12 cellular contexts compared by ENCODE assay signal in genomic region chr3:159911664-159912037, GRCh38.
A peak's percentile ranks its signal among the peaks of the same experiment; 100 is the strongest.
DNase-seq lines count a peak whose midpoint lies in the region; ATAC-seq and TF ChIP-seq lines count a peak whose summit lies in the region.
"Had no signal": no experiment of that assay in that cellular context is flagged by ENCODE, and none has a peak within 500 bp of the region (broad histone marks: within the 10 kb centered on the region; RNA-seq: fewer than 3 reads in every experiment).

No MANE protein-coding gene starts in this region.

- H3K4me1 Mint-ChIP-seq in CD4-positive, alpha-beta T cell (ENCODE audit: low read depth): peaks cover 16% of the 10 kb centered on the region
- H3K4me1 Mint-ChIP-seq in HFFc6 (ENCODE audit: low read depth): peaks cover 60% of the 10 kb centered on the region

- H3K36me3 Mint-ChIP-seq in CD4-positive, alpha-beta T cell (ENCODE audit: low read depth): no peaks in the 10 kb centered on the region
- peaks cover 10% of the 10 kb centered on the region; the same call in 1 of the 2 replicates for H3K36me3 Mint-ChIP-seq in HFFc6 (ENCODE audit: low read depth)

- H3K27me3 ChIP-seq in CD4-positive, alpha-beta T cell (ENCODE audit: control insufficient read depth, insufficient read depth, low read length): no peaks in the 10 kb centered on the region
- no peaks in the 10 kb centered on the region for H3K27me3 ChIP-seq in osteoblast (ENCODE audit: insufficient read depth, low read length)
- H3K27me3 ChIP-seq: foreskin keratinocyte had no signal

- H3K9me3 Mint-ChIP-seq in CD4-positive, alpha-beta T cell: no peaks in the 10 kb centered on the region
- no peaks in the 10 kb centered on the region for H3K9me3 Mint-ChIP-seq in HFFc6

- intact Hi-C loops in CD4-positive, alpha-beta T cell (cut with DNase I, micrococcal nuclease): no loop called here

- H3K4me2 ChIP-seq in osteoblast (ENCODE audit: insufficient read depth, low read length): peak overlapping the region; percentile 62

- no peaks in the 10 kb centered on the region for H3K9me3 ChIP-seq in CD4-positive, alpha-beta T cell (ENCODE audit: control insufficient read depth, low read length)
- H3K9me3 ChIP-seq in osteoblast (ENCODE audit: low read depth, low read length): no peaks in the 10 kb centered on the region

- no peaks in the 10 kb centered on the region for H3K36me3 ChIP-seq in osteoblast (ENCODE audit: insufficient read depth, low read length)

- H2AFZ ChIP-seq in osteoblast (ENCODE audit: low read length): peak overlapping the region; percentile 84

- H3K27ac Mint-ChIP-seq in CD4-positive, alpha-beta T cell: no peak overlapping the region
- peak overlapping the region; percentile 25; the same call in 1 of the 2 replicates for H3K27ac Mint-ChIP-seq in HFFc6

- CTCF ChIA-PET in CD4-positive, alpha-beta T cell (lab: Charles Lee): no interaction called here

- H3K4me3 Mint-ChIP-seq in CD4-positive, alpha-beta T cell: peak overlapping the region; percentile 52
- no peak overlapping the region for H3K4me3 Mint-ChIP-seq in HFFc6

- H3K27ac ChIP-seq in CD4-positive, alpha-beta T cell (ENCODE audit: low read depth, low read length): no peak overlapping the region
- peak overlapping the region; percentile 49 for H3K27ac ChIP-seq in caudate nucleus (ENCODE audit: low read depth, low read length)
- H3K27ac ChIP-seq in osteoblast (ENCODE audit: low read depth, low read length): peak overlapping the region; percentile 45
- H3K27ac ChIP-seq: foreskin keratinocyte had no signal

- H3K27me3 Mint-ChIP-seq in CD4-positive, alpha-beta T cell: no peaks in the 10 kb centered on the region
- H3K27me3 Mint-ChIP-seq in HFFc6 (ENCODE audit: insufficient read depth): no peaks in the 10 kb centered on the region; the same call in 1 of the 2 replicates

- ATAC-seq in CD4-positive, alpha-beta T cell (ENCODE audit: poor library complexity): no peak
- ATAC-seq: foreskin keratinocyte had no signal

- peaks cover 30% of the 10 kb centered on the region for H3K4me1 ChIP-seq in osteoblast (ENCODE audit: insufficient read depth, low read length)
- H3K4me1 ChIP-seq: foreskin keratinocyte had no signal

- no peak for DNase-seq in CD4-positive, alpha-beta T cell
- no peak for DNase-seq in HFFc6
- no peak for DNase-seq in caudate nucleus (lab: John Stamatoyannopoulos, UW)
- DNase-seq in osteoblast (ENCODE audit: insufficient read length, low spot score, missing footprints): no peak
- no peak for DNase-seq in mucosa of gallbladder (ENCODE audit: low spot score)
- DNase-seq in cerebellar nuclear complex (lab: John Stamatoyannopoulos, UW): no peak
- DNase-seq in NK-92 treated with Interleukin-12 subunit alpha and Interleukin-12 subunit beta, amount 100 ng/mL, for 24 hours (lab: John Stamatoyannopoulos, UW): no peak
- no peak for DNase-seq in NCI-H2081 treated with DMSO at 0.1 percent for 48 hours (lab: John Stamatoyannopoulos, UW)
- DNase-seq: activated CD4-positive, CD25-positive, alpha-beta regulatory T cell treated with anti-CD3 and anti-CD28 coated beads, Interleukin-2, amount 50 U/mL, for 72 hours; foreskin keratinocyte; H7; trophoblast cell had no signal

- POLR2A ChIA-PET in CD4-positive, alpha-beta T cell (lab: Charles Lee): no interaction called here

- H3K79me2 ChIP-seq in osteoblast (ENCODE audit: insufficient read depth, low read length): no peaks in the 10 kb centered on the region

- no peak for TF ChIP-seq CTCF in CD4-positive, alpha-beta T cell (IDR thresholded peaks at IDR 0.05)
- TF ChIP-seq CTCF in HFFc6 (IDR thresholded peaks at IDR 0.05) (no peak), osteoblast (IDR thresholded peaks at IDR 0.05; ENCODE audit: extremely low read depth, low read depth, low read length) (no peak)

- no peaks in the 10 kb centered on the region for H4K20me1 ChIP-seq in osteoblast (ENCODE audit: insufficient read depth, low read length)

- H3K4me3 ChIP-seq in osteoblast (ENCODE audit: insufficient read depth, low read length): peak overlapping the region; percentile 35
